ENCODE assay signal across 9 cellular contexts in the genomic region with DNA sequence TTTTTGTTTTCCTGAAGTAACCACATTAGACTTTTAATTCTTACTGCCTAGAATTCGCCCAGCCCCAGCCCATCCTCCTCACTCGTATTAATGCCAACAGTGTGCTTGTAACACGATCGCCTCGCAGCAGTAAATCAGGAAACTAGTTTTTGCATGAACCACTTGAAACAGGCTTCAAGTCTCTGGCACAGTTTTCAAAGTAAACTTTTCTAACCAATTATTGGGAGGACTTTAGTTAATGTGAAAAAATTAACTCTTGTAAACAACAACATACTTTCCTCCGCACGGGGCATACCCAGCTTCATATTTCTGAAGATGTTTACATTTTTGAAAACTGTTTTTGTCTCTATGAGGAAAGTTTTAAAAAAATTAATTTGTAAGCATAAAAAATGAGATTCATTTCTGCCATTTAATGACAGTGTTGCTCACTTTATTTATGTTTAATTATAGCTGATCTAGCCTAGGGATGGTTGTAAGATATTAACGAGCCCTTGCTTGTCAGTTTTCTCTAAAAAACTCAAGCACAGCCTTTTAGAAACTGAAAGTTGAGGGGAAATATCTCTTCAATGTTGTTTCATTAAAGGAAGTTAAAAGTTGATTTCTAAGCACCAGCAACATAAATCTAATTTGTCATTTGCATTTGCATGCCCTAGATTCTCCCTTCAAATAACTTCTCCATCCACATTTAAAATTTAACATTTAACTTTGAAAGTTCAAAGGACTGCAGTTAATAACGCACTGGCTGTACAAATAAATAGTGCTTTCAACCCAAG. TPM values are rescaled to one million over a fixed set of nuclear protein-coding genes. Genes with fewer than 3 reads are reported as not detected.
DNase-seq lines count a peak whose midpoint lies in the region; ATAC-seq and TF ChIP-seq lines count a peak whose summit lies in the region.
"Had no signal": no experiment of that assay in that cellular context is flagged by ENCODE, and none has a peak within 500 bp of the region (broad histone marks: within the 10 kb centered on the region; RNA-seq: fewer than 3 reads in every experiment).

No MANE protein-coding gene starts in this region.

- H3K27ac ChIP-seq in body of pancreas, result peak overlapping the region; percentile 5 to 77 (median 46)
- H3K27ac ChIP-seq in WERI-Rb-1, result no peak overlapping the region

- H3K4me3 ChIP-seq in body of pancreas (no peak overlapping the region), WERI-Rb-1 (ENCODE audit: low read depth, low read length) (no peak overlapping the region)

- H3K27me3 Mint-ChIP-seq in memory B cell, result peaks cover 6% of the 10 kb centered on the region
- H3K27me3 Mint-ChIP-seq in activated T-cell treated with anti-CD3 and anti-CD28 coated beads, Interleukin-2, amount 50 U/mL, for 24 hours, result peaks cover 29% of the 10 kb centered on the region

- no peak for TF ChIP-seq POLR2A in body of pancreas (IDR thresholded peaks at IDR 0.05)

- WGBS in body of pancreas, 2 donors, result 31 to 42% methylated on average over 9 of the region's 9 CpGs

- H3K36me3 Mint-ChIP-seq in memory B cell, result no peaks in the 10 kb centered on the region
- H3K36me3 Mint-ChIP-seq in activated T-cell treated with anti-CD3 and anti-CD28 coated beads, Interleukin-2, amount 50 U/mL, for 24 hours (ENCODE audit: low read depth), result no peaks in the 10 kb centered on the region

- H3K9me3 ChIP-seq in body of pancreas (no peaks in the 10 kb centered on the region), WERI-Rb-1 (ENCODE audit: severe bottlenecking) (no peaks in the 10 kb centered on the region)

- peaks cover 9% of the 10 kb centered on the region for H3K4me1 Mint-ChIP-seq in memory B cell
- H3K4me1 Mint-ChIP-seq in activated T-cell treated with anti-CD3 and anti-CD28 coated beads, Interleukin-2, amount 50 U/mL, for 24 hours (ENCODE audit: low read depth), result peaks cover 16% of the 10 kb centered on the region

- H3K36me3 ChIP-seq in body of pancreas (replicated peaks in 1 of 2; ENCODE audit: insufficient read depth in 1 of 2, low read depth in 2 of 2), result no peaks in the 10 kb centered on the region
- no peaks in the 10 kb centered on the region for H3K36me3 ChIP-seq in WERI-Rb-1

- H3K27me3 ChIP-seq in body of pancreas (no peaks in the 10 kb centered on the region), WERI-Rb-1 (ENCODE audit: insufficient read depth, low read depth, severe bottlenecking) (no peaks in the 10 kb centered on the region)

- TF ChIP-seq CTCF in body of pancreas (IDR thresholded peaks at IDR 0.05) (no peak), WERI-Rb-1 (IDR thresholded peaks at IDR 0.05; ENCODE audit: low read depth, low read length) (no peak)

- no peaks in the 10 kb centered on the region for H3K9me3 Mint-ChIP-seq in memory B cell
- no peaks in the 10 kb centered on the region for H3K9me3 Mint-ChIP-seq in activated T-cell treated with anti-CD3 and anti-CD28 coated beads, Interleukin-2, amount 50 U/mL, for 24 hours

- H3K27ac Mint-ChIP-seq in memory B cell, result peak overlapping the region; percentile 19
- no peak overlapping the region for H3K27ac Mint-ChIP-seq in activated T-cell treated with anti-CD3 and anti-CD28 coated beads, Interleukin-2, amount 50 U/mL, for 24 hours

- peaks cover 33% of the 10 kb centered on the region for H3K4me1 ChIP-seq in body of pancreas

- intact Hi-C loops in body of pancreas (cut with DNase I), result no loop called here

- H3K4me3 Mint-ChIP-seq in memory B cell, result peak overlapping the region; percentile 62
- H3K4me3 Mint-ChIP-seq in activated T-cell treated with anti-CD3 and anti-CD28 coated beads, Interleukin-2, amount 50 U/mL, for 24 hours, result no peak overlapping the region

- DNase-seq in AG20443 (ENCODE audit: low spot score) (peak; percentile 67), HCEC 1CT (peak; percentile 24), body of pancreas (no peak), memory B cell (ENCODE audit: low spot score in 2 of 2) (no peak), WERI-Rb-1 (no peak), NCI-H2227 treated with DMSO at 0.1 percent for 48 hours (lab: John Stamatoyannopoulos, UW) (no peak)
- no peak for DNase-seq in activated effector memory CD4-positive, alpha-beta T cell treated with anti-CD3 and anti-CD28 coated beads, Interleukin-2, amount 50 U/mL, for 16 hours
- no peak for DNase-seq in activated T-cell treated with anti-CD3 and anti-CD28 coated beads, Interleukin-2, amount 50 U/mL, for 24 hours

- peak; percentile 60 for ATAC-seq in body of pancreas
- ATAC-seq in memory B cell (ENCODE audit: low read depth), result peak; percentile 31
- ATAC-seq: HCT116 had no signal

RNA-seq across cellular contexts. Expression of gene TNFRSF19, which starts 39.4 kb away (rescaled TPM):
- total RNA-seq in body of pancreas, result 1 to 10 TPM; 5.4 to 6.9 TPM

Comparison
In these comparisons a context has a peak if more than half of its experiments do, and no peak if none do; other contexts are left out.
1. DNase-seq: peak in AG20443 (single experiment) and HCEC 1CT (single experiment); none in body of pancreas (0 of 4), memory B cell (0 of 2), WERI-Rb-1 (single experiment), activated effector memory CD4-positive, alpha-beta T cell treated with anti-CD3 and anti-CD28 coated beads, Interleukin-2, amount 50 U/mL, for 16 hours (single experiment), NCI-H2227 treated with DMSO at 0.1 percent for 48 hours (single experiment) and activated T-cell treated with anti-CD3 and anti-CD28 coated beads, Interleukin-2, amount 50 U/mL, for 24 hours (single experiment).